In the genomic region with DNA sequence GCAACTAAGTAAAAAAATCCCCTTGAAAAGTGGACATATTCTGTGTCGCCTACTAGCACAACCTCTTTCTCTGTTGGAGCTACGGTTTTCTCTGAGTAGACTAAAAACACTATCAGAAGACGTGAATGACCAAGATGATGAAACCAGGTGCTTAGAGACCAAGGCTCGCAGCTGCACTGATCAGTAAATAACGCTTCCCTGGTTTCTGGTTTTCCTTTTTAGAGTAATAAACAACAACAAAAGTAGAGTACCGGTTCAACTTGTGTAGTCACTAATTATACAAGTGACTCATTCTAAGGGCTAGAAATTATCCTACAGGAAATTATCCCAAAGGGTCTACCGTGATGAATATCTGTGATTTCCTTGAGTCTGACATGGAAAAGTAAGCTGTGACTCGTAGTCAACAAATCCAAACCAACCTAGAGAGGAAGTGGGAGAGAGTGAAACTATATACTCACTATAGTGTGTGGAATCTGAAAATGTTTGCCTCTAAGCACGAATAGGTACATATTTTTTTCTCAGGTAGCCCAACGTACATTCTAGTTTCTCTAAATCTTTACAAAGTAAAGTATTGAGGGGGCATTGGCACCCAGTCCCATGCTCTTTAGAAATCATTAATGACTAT, we compare ENCODE assay signal across 2 cellular contexts.
TF ChIP-seq lines count a peak whose summit lies in the region.

No MANE protein-coding gene starts in this region.

TF ChIP-seq in GM12891, 5 proteins besides CTCF, POLR2A, EP300 and RAD21 (continued from another document):
- TF ChIP-seq POU2F2 (IDR thresholded peaks at IDR 0.05; ENCODE audit: low read depth, low read length): no peak
TF ChIP-seq in GM12891: peak in this region for 2.

TF ChIP-seq in WTC11, 78 proteins besides CTCF, POLR2A, EP300 and RAD21 (continued from another document):
- TF ChIP-seq ZNF671 (CRISPR knock-in tag; IDR thresholded peaks at IDR 0.05) (no peak), OVOL2 (CRISPR knock-in tag; IDR thresholded peaks at IDR 0.05; ENCODE audit: borderline replicate concordance) (no peak)
- TF ChIP-seq, protein P1, sequence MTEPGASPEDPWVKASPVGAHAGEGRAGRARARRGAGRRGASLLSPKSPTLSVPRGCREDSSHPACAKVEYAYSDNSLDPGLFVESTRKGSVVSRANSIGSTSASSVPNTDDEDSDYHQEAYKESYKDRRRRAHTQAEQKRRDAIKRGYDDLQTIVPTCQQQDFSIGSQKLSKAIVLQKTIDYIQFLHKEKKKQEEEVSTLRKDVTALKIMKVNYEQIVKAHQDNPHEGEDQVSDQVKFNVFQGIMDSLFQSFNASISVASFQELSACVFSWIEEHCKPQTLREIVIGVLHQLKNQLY (CRISPR knock-in tag; IDR thresholded peaks at IDR 0.05): no peak
